Comparison of ENCODE assay signal across 25 cellular contexts in the genomic region with DNA sequence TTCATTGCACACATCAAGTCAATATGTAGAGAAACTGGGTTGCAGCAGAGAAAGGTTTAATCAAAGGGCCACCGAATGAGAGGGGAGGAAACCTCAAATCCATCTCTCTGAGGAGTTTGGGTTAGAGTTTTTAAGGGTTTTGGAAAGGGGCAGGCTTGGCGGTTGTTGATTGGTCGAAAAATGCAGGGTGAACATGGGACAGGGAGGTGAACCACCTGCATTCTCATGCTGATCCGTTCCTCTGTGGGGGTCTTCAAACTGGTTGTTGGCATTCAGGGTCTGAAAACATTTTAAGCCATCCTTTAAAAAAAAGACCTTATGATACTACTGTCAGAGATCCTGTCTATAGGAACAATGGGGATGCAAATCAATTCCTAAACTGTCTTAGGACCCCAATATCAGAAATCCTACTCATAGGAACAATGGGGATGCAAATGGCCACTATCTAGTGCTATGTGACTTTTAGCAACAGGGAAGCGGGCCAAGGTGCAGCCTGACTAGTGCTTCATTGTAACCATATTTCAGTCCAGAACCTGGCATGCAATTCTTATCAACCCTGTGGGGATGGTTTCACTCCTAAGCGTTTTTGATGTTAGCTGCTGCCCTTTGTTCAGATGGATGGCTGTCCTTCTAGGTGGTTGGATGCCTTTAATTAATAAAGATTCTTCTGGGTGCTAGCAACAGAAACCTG.
DNase-seq lines count a peak whose midpoint lies in the region; ATAC-seq, FAIRE-seq and TF ChIP-seq lines count a peak whose summit lies in the region.
"Had no signal": no experiment of that assay in that cellular context is flagged by ENCODE, and none has a peak within 500 bp of the region (broad histone marks: within the 10 kb centered on the region; RNA-seq: fewer than 3 reads in every experiment).

No MANE protein-coding gene starts in this region.

- no peak overlapping the region for H2BK120ac ChIP-seq in mesendoderm (ENCODE audit: low read depth, low read length)

- no peaks in the 10 kb centered on the region for H3K27me3 Mint-ChIP-seq in activated CD4-positive, alpha-beta memory T cell treated with anti-CD3 and anti-CD28 coated beads, Interleukin-2, amount 10 ng/mL, durations not matched to agents 7 days and 5 days
- H3K27me3 Mint-ChIP-seq in activated naive CD8-positive, alpha-beta T cell treated with anti-CD3 and anti-CD28 coated beads, Interleukin-2, amount 50 U/mL, for 24 hours, result no peaks in the 10 kb centered on the region

- peaks cover 9 to 25% (median 19%) of the 10 kb centered on the region in 11 experiments; a peak in 20 of 22 replicates for H3K9me3 ChIP-seq in BLaER1 treated with 17β-estradiol and CSF1 and Interleukin-3, amounts not matched to agents 10 nM and 100 nM (replicated peaks in 1 of 11)
- H3K9me3 ChIP-seq in HUES64 (ENCODE audit: insufficient read depth, low read depth, low read length) (peaks cover 9% of the 10 kb centered on the region; the same call in 1 of the 2 replicates), left ventricle myocardium inferior (replicated peaks) (no peaks in the 10 kb centered on the region)
- H3K9me3 ChIP-seq: adrenal gland, body of pancreas, tibial nerve had no signal

- POLR2A ChIA-PET in activated CD4-positive, alpha-beta memory T cell treated with anti-CD3 and anti-CD28 coated beads, Interleukin-2, amount 10 ng/mL, durations not matched to agents 7 days and 5 days (lab: Charles Lee), result no interaction called here

- FAIRE-seq in RCC 7860 (lab: Jason Lieb, UNC), result no peak

- CTCF ChIA-PET in activated CD4-positive, alpha-beta memory T cell treated with anti-CD3 and anti-CD28 coated beads, Interleukin-2, amount 10 ng/mL, durations not matched to agents 7 days and 5 days (lab: Charles Lee), result interaction anchor here (0.5 kb wide), 1 partner anchor 231 kb away, joined by 3 read pairs; no protein-coding TSS in a partner anchor

- no peaks in the 10 kb centered on the region for H3K27me3 ChIP-seq in BLaER1 treated with 17β-estradiol and CSF1 and Interleukin-3, amounts not matched to agents 10 nM and 100 nM
- no peaks in the 10 kb centered on the region for H3K27me3 ChIP-seq in HUES64 (ENCODE audit: insufficient read depth, low read length)
- no peaks in the 10 kb centered on the region for H3K27me3 ChIP-seq in left ventricle myocardium inferior (ENCODE audit: low read depth)
- no peaks in the 10 kb centered on the region for H3K27me3 ChIP-seq in mesendoderm (ENCODE audit: insufficient read depth, low read length, poor library complexity)
- H3K27me3 ChIP-seq: adrenal gland, body of pancreas, tibial nerve had no signal

- peak overlapping the region; percentile 8 to 93 (median 85); a peak in 14 of 22 replicates for H3K4me2 ChIP-seq in BLaER1 treated with 17β-estradiol and CSF1 and Interleukin-3, amounts not matched to agents 10 nM and 100 nM
- no peak overlapping the region for H3K4me2 ChIP-seq in mesendoderm (ENCODE audit: low read length)

- peaks cover 54 to 86% (median 73%) of the 10 kb centered on the region in 10 experiments for H3K4me1 ChIP-seq in BLaER1 treated with 17β-estradiol and CSF1 and Interleukin-3, amounts not matched to agents 10 nM and 100 nM
- peaks cover 44% of the 10 kb centered on the region for H3K4me1 ChIP-seq in HUES64 (ENCODE audit: insufficient read depth, low read length)
- peaks cover 86% of the 10 kb centered on the region for H3K4me1 ChIP-seq in left ventricle myocardium inferior
- peaks cover 6% of the 10 kb centered on the region for H3K4me1 ChIP-seq in mesendoderm (ENCODE audit: control insufficient read depth, low read depth, low read length)

- DNase-seq in left ventricle myocardium inferior (peak; percentile 52), mesendoderm (no peak), RCC 7860 (ENCODE audit: low spot score) (no peak)
- no peak for DNase-seq in activated CD4-positive, alpha-beta memory T cell treated with anti-CD3 and anti-CD28 coated beads, Interleukin-2, amount 10 ng/mL, durations not matched to agents 7 days and 5 days
- no peak for DNase-seq in activated naive CD8-positive, alpha-beta T cell treated with anti-CD3 and anti-CD28 coated beads, Interleukin-2, amount 50 U/mL, for 24 hours
- DNase-seq: activated CD4-positive, alpha-beta T cell treated with anti-CD3 and anti-CD28 coated beads for 48 hours; activated naive CD4-positive, alpha-beta T cell treated with Interleukin-2 at 50 U/mL for 16 hours; activated T-cell treated with anti-CD3 and anti-CD28 coated beads, Interleukin-2, amount 50 U/mL, for 4 hours; body of pancreas; Calu3; cerebellar nuclear complex; DND-41; glutamatergic neuron; HCEC 1CT; left colon; NCI-H146; NCI-H446 treated with DMSO at 0.1 percent for 48 hours; NCI-H82 had no signal

- no peak overlapping the region for H3K23ac ChIP-seq in mesendoderm (ENCODE audit: low read length)

- H3K4ac ChIP-seq in mesendoderm (ENCODE audit: low read depth, low read length), result no peak overlapping the region

- H3K36me3 Mint-ChIP-seq in activated CD4-positive, alpha-beta memory T cell treated with anti-CD3 and anti-CD28 coated beads, Interleukin-2, amount 10 ng/mL, durations not matched to agents 7 days and 5 days (ENCODE audit: low read depth), result peaks cover 16% of the 10 kb centered on the region
- H3K36me3 Mint-ChIP-seq in activated naive CD8-positive, alpha-beta T cell treated with anti-CD3 and anti-CD28 coated beads, Interleukin-2, amount 50 U/mL, for 24 hours (ENCODE audit: low read depth), result peaks cover 25% of the 10 kb centered on the region

- H2AK5ac ChIP-seq in mesendoderm (ENCODE audit: low read length), result no peak overlapping the region

- H3K27ac Mint-ChIP-seq in activated CD4-positive, alpha-beta memory T cell treated with anti-CD3 and anti-CD28 coated beads, Interleukin-2, amount 10 ng/mL, durations not matched to agents 7 days and 5 days, result no peak overlapping the region
- H3K27ac Mint-ChIP-seq in activated naive CD8-positive, alpha-beta T cell treated with anti-CD3 and anti-CD28 coated beads, Interleukin-2, amount 50 U/mL, for 24 hours, result no peak overlapping the region

- no peak overlapping the region for H4K8ac ChIP-seq in mesendoderm (ENCODE audit: low read depth, low read length)

- H4K5ac ChIP-seq in mesendoderm (ENCODE audit: low read length), result no peak overlapping the region

- peaks cover 19 to 61% (median 36%) of the 10 kb centered on the region in 11 experiments for H3K36me3 ChIP-seq in BLaER1 treated with 17β-estradiol and CSF1 and Interleukin-3, amounts not matched to agents 10 nM and 100 nM
- no peaks in the 10 kb centered on the region; the same call in 1 of the 2 replicates for H3K36me3 ChIP-seq in HUES64 (ENCODE audit: insufficient read depth, low read length)
- no peaks in the 10 kb centered on the region for H3K36me3 ChIP-seq in left ventricle myocardium inferior
- H3K36me3 ChIP-seq in mesendoderm (ENCODE audit: control insufficient read depth, insufficient read depth, low read length), result no peaks in the 10 kb centered on the region
- H3K36me3 ChIP-seq: adrenal gland, tibial nerve had no signal

- H3K9ac ChIP-seq in BLaER1 treated with 17β-estradiol and CSF1 and Interleukin-3, amounts not matched to agents 10 nM and 100 nM, result no peak overlapping the region
- H3K9ac ChIP-seq in HUES64 (ENCODE audit: low read depth, low read length) (peak overlapping the region; percentile 57), mesendoderm (ENCODE audit: low read length) (no peak overlapping the region)

- peak overlapping the region; percentile 57 for H3K56ac ChIP-seq in mesendoderm (ENCODE audit: low read length)

- ATAC-seq in activated naive CD8-positive, alpha-beta T cell treated with anti-CD3 and anti-CD28 coated beads, Interleukin-2, amount 50 U/mL, for 24 hours, result no peak
- ATAC-seq in HG03159 (IDR thresholded peaks at IDR 0.05; ENCODE audit: unreplicated experiment), result no peak
- ATAC-seq: activated T-cell treated with anti-CD3 and anti-CD28 coated beads, Interleukin-2, amount 50 U/mL, for 4 hours; body of pancreas; left colon had no signal

- H3K9me3 Mint-ChIP-seq in activated CD4-positive, alpha-beta memory T cell treated with anti-CD3 and anti-CD28 coated beads, Interleukin-2, amount 10 ng/mL, durations not matched to agents 7 days and 5 days, result no peaks in the 10 kb centered on the region
- H3K9me3 Mint-ChIP-seq in activated naive CD8-positive, alpha-beta T cell treated with anti-CD3 and anti-CD28 coated beads, Interleukin-2, amount 50 U/mL, for 24 hours, result no peaks in the 10 kb centered on the region
- H3K9me3 Mint-ChIP-seq: activated T-cell treated with anti-CD3 and anti-CD28 coated beads, Interleukin-2, amount 50 U/mL, for 4 hours had no signal

- H3K79me1 ChIP-seq in mesendoderm (ENCODE audit: low read length), result peaks cover 28% of the 10 kb centered on the region

- no peak overlapping the region for H3K4me3 Mint-ChIP-seq in activated CD4-positive, alpha-beta memory T cell treated with anti-CD3 and anti-CD28 coated beads, Interleukin-2, amount 10 ng/mL, durations not matched to agents 7 days and 5 days
- H3K4me3 Mint-ChIP-seq in activated naive CD8-positive, alpha-beta T cell treated with anti-CD3 and anti-CD28 coated beads, Interleukin-2, amount 50 U/mL, for 24 hours, result no peak overlapping the region
- H3K4me3 Mint-ChIP-seq: activated T-cell treated with anti-CD3 and anti-CD28 coated beads, Interleukin-2, amount 50 U/mL, for 4 hours had no signal

- H2BK15ac ChIP-seq in mesendoderm (replicated peaks; ENCODE audit: low read depth), result no peak overlapping the region

- intact Hi-C loops in left ventricle myocardium inferior (cut with micrococcal nuclease), result no loop called here

- H3K27ac ChIP-seq in BLaER1 treated with 17β-estradiol and CSF1 and Interleukin-3, amounts not matched to agents 10 nM and 100 nM, result peak overlapping the region in 3 of 11 experiments; percentile 3 to 42 (median 5); a peak in 5 of 22 replicates
- peak overlapping the region; percentile 80 for H3K27ac ChIP-seq in HUES64 (ENCODE audit: low read depth, low read length)
- H3K27ac ChIP-seq in left ventricle myocardium inferior (replicated peaks), result peak overlapping the region; percentile 91
- no peak overlapping the region for H3K27ac ChIP-seq in mesendoderm (ENCODE audit: low read depth, low read length)
- H3K27ac ChIP-seq: adrenal gland, epithelial cell of prostate, HL-60, tibial nerve had no signal

- peaks cover 6 to 99% (median 72%) of the 10 kb centered on the region in 11 experiments; a peak in 19 of 22 replicates for H4K20me1 ChIP-seq in BLaER1 treated with 17β-estradiol and CSF1 and Interleukin-3, amounts not matched to agents 10 nM and 100 nM

- H3K79me2 ChIP-seq in mesendoderm (ENCODE audit: control insufficient read depth, insufficient read depth, low read length), result peaks cover 20% of the 10 kb centered on the region

- H3K4me1 Mint-ChIP-seq in activated CD4-positive, alpha-beta memory T cell treated with anti-CD3 and anti-CD28 coated beads, Interleukin-2, amount 10 ng/mL, durations not matched to agents 7 days and 5 days, result peaks cover 55% of the 10 kb centered on the region
- H3K4me1 Mint-ChIP-seq in activated naive CD8-positive, alpha-beta T cell treated with anti-CD3 and anti-CD28 coated beads, Interleukin-2, amount 50 U/mL, for 24 hours, result peaks cover 71% of the 10 kb centered on the region

- peak overlapping the region; percentile 28 for H3K18ac ChIP-seq in mesendoderm (ENCODE audit: low read length)

- TF ChIP-seq CTCF in left ventricle myocardium inferior (IDR thresholded peaks at IDR 0.05; ENCODE audit: borderline replicate concordance), result no peak

- H3K4me3 ChIP-seq in BLaER1 treated with 17β-estradiol and CSF1 and Interleukin-3, amounts not matched to agents 10 nM and 100 nM, result no peak overlapping the region
- peak overlapping the region; percentile 20; the same call in 1 of the 2 replicates for H3K4me3 ChIP-seq in HUES64 (ENCODE audit: low read length)
- H3K4me3 ChIP-seq in left ventricle myocardium inferior, result no peak overlapping the region
- no peak overlapping the region for H3K4me3 ChIP-seq in mesendoderm (ENCODE audit: low read length)
- H3K4me3 ChIP-seq: adrenal gland, body of pancreas, tibial nerve had no signal

- 31% methylated on average over 6 of the region's 6 CpGs for WGBS in HUES64
- no CpG with 5 or more reads among the region's 6 CpGs for WGBS in mesendoderm (ENCODE audit: extremely low coverage, insufficient coverage, low lambda C conversion rate)

- H2BK5ac ChIP-seq in mesendoderm (ENCODE audit: low read length), result no peak overlapping the region
